Comparison of ENCODE assay signal across 15 cellular contexts in genomic region chr7:36288501-36288900, GRCh38.
DNase-seq lines count a peak whose midpoint lies in the region; ATAC-seq and TF ChIP-seq lines count a peak whose summit lies in the region.
"Had no signal": no experiment of that assay in that cellular context is flagged by ENCODE, and none has a peak within 500 bp of the region (broad histone marks: within the 10 kb centered on the region; RNA-seq: fewer than 3 reads in every experiment).

No MANE protein-coding gene starts in this region.

- no peak for DNase-seq in heart right ventricle
- DNase-seq in right atrium auricular region (ENCODE audit: low spot score) = no peak
- DNase-seq in OCI-LY7 (ENCODE audit: low spot score) = no peak
- peak in 1 of 10 donors; percentile 3 for DNase-seq in dorsolateral prefrontal cortex
- DNase-seq in transverse colon = no peak
- no peak for DNase-seq in LoVo (ENCODE audit: low spot score)
- DNase-seq in KG1 (lab: John Stamatoyannopoulos, UW) = no peak
- DNase-seq: AML-193, endodermal cell, H9, IMR-90, NCI-H1105, NCI-H2171 treated with DMSO at 0.1 percent for 48 hours had no signal

- no peaks in the 10 kb centered on the region for H3K79me2 ChIP-seq in OCI-LY7 (ENCODE audit: insufficient read depth, low read depth, low read length)

- ATAC-seq in heart right ventricle = no peak
- no peak for ATAC-seq in GM18873 (IDR thresholded peaks at IDR 0.05; ENCODE audit: low FRiP score, unreplicated experiment)

- H3K9me2 ChIP-seq in OCI-LY7 (ENCODE audit: insufficient read depth, low read length) = no peaks in the 10 kb centered on the region

- H3K36me3 ChIP-seq in heart right ventricle = peaks cover 0 to 35% (median 0%) of the 10 kb centered on the region in 9 donors
- H3K36me3 ChIP-seq in right atrium auricular region = no peaks in the 10 kb centered on the region
- H3K36me3 ChIP-seq in OCI-LY7 (ENCODE audit: insufficient read depth, low read length) = no peaks in the 10 kb centered on the region
- H3K36me3 ChIP-seq in transverse colon = no peaks in the 10 kb centered on the region

- POLR2A ChIA-PET in OCI-LY7 (lab: Charles Lee) = interaction anchor here (0.7 to 2.3 kb wide), 6 partner anchors 10 to 279 kb away, joined by 3 to 13 read pairs (median 4); no protein-coding TSS in a partner anchor

- intact Hi-C loops in heart right ventricle (cut with DNase I) = loop anchor here in 7 of 10 donors (5.0 to 10.0 kb wide), 5 partner anchors 76 to 134 kb away; partner anchors contain the start of gene EEPD1 (in 2 of the 7)
- intact Hi-C loops in OCI-LY7 (cut with micrococcal nuclease; ENCODE audit: unreplicated experiment) = loop anchor here (1.0 to 10.0 kb wide), 3 partner anchors 135 to 596 kb away; partner anchors contain the start of genes EEPD1 and SEPTIN7
- intact Hi-C loops in dorsolateral prefrontal cortex (cut with DNase I) = loop anchor here (5.0 to 10.0 kb wide), 2 partner anchors 81 to 84 kb away; no protein-coding TSS in a partner anchor
- intact Hi-C loops in transverse colon (cut with DNase I; ENCODE audit: low total_unique reads) = no loop called here

- in situ Hi-C loops in transverse colon (cut with MboI; ENCODE audit: low pct_ligation_motif_present in 1 of 4, low pct_unique_long_range_greater_than_20kb in 1 of 4, low sequenced_read_pairs in 3 of 4) = loop anchor here in 1 of 4 donors (25.0 kb wide), 1 partner anchor 126 kb away; the partner anchor contains the start of gene EEPD1

- H3K9me3 ChIP-seq in heart right ventricle (no peaks in the 10 kb centered on the region), right atrium auricular region (no peaks in the 10 kb centered on the region), OCI-LY7 (ENCODE audit: low read length) (no peaks in the 10 kb centered on the region), transverse colon (no peaks in the 10 kb centered on the region)

- H3K27ac ChIP-seq in heart right ventricle (peak overlapping the region in 8 of 10 donors; percentile 39 to 90 (median 74)), right atrium auricular region (no peak overlapping the region), OCI-LY7 (ENCODE audit: low read depth, low read length, poor library complexity, severe bottlenecking) (peak overlapping the region; percentile 75), dorsolateral prefrontal cortex (peak overlapping the region in 52 of 59 donors; percentile 8 to 99 (median 83)), transverse colon (peak overlapping the region in 3 of 4 donors; percentile 66 to 74 (median 72))

- CTCF ChIA-PET in OCI-LY7 (lab: Charles Lee; ENCODE audit: unreplicated experiment) = interaction anchor here (0.6 to 2.5 kb wide), 5 partner anchors 12 to 562 kb away, joined by 3 to 7 read pairs (median 3); no protein-coding TSS in a partner anchor

- H2AFZ ChIP-seq in OCI-LY7 (ENCODE audit: low read length) = peak overlapping the region; percentile 83; the same call in 1 of the 2 replicates

- no peak for TF ChIP-seq CTCF in heart right ventricle (IDR thresholded peaks at IDR 0.05)
- no peak for TF ChIP-seq CTCF in right atrium auricular region (IDR thresholded peaks at IDR 0.05)
- TF ChIP-seq CTCF in OCI-LY7 (conservative IDR thresholded peaks at IDR 0.05; ENCODE audit: low read length) = no peak
- TF ChIP-seq CTCF in dorsolateral prefrontal cortex (IDR thresholded peaks at IDR 0.05 in 54 of 56, conservative IDR thresholded peaks at IDR 0.05 in 2 of 56; ENCODE audit: low read depth in 1 of 56, partially characterized antibody in 56 of 56) = no peak
- TF ChIP-seq CTCF in transverse colon (IDR thresholded peaks at IDR 0.05) = no peak

- peak overlapping the region; percentile 89 for H3K4me2 ChIP-seq in OCI-LY7 (ENCODE audit: low read length)

- BruUV-seq in OCI-LY7 (replicated peaks; lab: Mats Ljungman, UMichigan) = no TSS peak

- TF ChIP-seq POLR2A in transverse colon (IDR thresholded peaks at IDR 0.05) = no peak

- TF ChIP-seq EP300 in transverse colon (IDR thresholded peaks at IDR 0.05; ENCODE audit: low read depth) = no peak

- WGBS in heart right ventricle, 2 donors = 96 to 98% methylated on average over 5 of the region's 5 CpGs
- 97% methylated on average over 4 to 5 of the region's 5 CpGs for WGBS in transverse colon (ENCODE audit: low coverage in 1 of 2), 2 donors

- H3K4me1 ChIP-seq in heart right ventricle = peaks cover 0 to 82% (median 52%) of the 10 kb centered on the region in 9 donors
- peaks cover 0 to 35% of the 10 kb centered on the region in 2 donors for H3K4me1 ChIP-seq in right atrium auricular region
- peaks cover 50% of the 10 kb centered on the region for H3K4me1 ChIP-seq in OCI-LY7 (ENCODE audit: insufficient read depth, low read length, poor library complexity, severe bottlenecking)
- H3K4me1 ChIP-seq in transverse colon = peaks cover 18 to 64% (median 39%) of the 10 kb centered on the region in 4 donors

- H3K27me3 ChIP-seq in heart right ventricle = no peaks in the 10 kb centered on the region
- no peaks in the 10 kb centered on the region for H3K27me3 ChIP-seq in right atrium auricular region
- H3K27me3 ChIP-seq in dorsolateral prefrontal cortex = no peaks in the 10 kb centered on the region
- no peaks in the 10 kb centered on the region for H3K27me3 ChIP-seq in transverse colon

- no peaks in the 10 kb centered on the region for H4K20me1 ChIP-seq in OCI-LY7 (ENCODE audit: insufficient read depth, low read length)

- H3K4me3 ChIP-seq in heart right ventricle (no peak overlapping the region), right atrium auricular region (no peak overlapping the region), OCI-LY7 (ENCODE audit: low read depth, low read length, poor library complexity, severe bottlenecking) (peak overlapping the region; percentile 61), dorsolateral prefrontal cortex (no peak overlapping the region), transverse colon (no peak overlapping the region)
- H3K4me3 ChIP-seq: lung had no signal

Comparison
In these comparisons a context has a peak if more than half of its experiments do, and no peak if none do; other contexts are left out.
1. H3K27ac ChIP-seq: peak in heart right ventricle (8 of 10), OCI-LY7 (single experiment), dorsolateral prefrontal cortex (52 of 59) and transverse colon (3 of 4); none in right atrium auricular region (0 of 2).